In the genomic region with DNA sequence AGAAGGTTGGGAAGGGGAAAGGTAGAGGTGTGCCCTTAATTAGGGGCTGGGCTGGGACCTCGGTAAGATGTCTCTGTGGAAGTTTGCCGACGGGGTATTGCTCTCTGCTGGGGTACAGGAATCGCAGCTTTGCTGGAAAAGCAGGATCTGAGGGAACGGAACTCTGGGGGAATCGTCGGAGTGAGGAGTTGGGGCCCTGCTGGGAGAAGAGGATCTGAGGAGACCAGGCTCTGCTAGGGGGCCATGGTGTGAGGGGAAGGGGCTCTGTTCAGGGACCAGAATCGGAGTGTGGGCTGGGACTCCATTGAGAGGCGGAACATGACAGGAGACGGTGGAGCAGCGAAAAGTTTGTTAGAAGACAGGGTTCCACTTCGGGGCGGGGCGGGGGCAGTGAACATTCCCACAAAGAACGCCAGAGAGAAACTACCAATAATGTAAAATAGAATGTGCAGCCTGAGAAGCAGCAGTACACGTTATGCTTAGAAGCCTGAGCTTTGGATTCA, we compare ENCODE assay signal across 7 cellular contexts. TPM values are rescaled to one million over a fixed set of nuclear protein-coding genes. Genes with fewer than 3 reads are reported as not detected.
DNase-seq lines count a peak whose midpoint lies in the region; ATAC-seq, FAIRE-seq and TF ChIP-seq lines count a peak whose summit lies in the region.

No MANE protein-coding gene starts in this region.

- TF ChIP-seq POLR2A in GM12891 (IDR thresholded peaks at IDR 0.05; ENCODE audit: low read depth, low read length) (no peak), gastrocnemius medialis (IDR thresholded peaks at IDR 0.05) (no peak)

- no peaks in the 10 kb centered on the region for H3K36me3 ChIP-seq in gastrocnemius medialis

- no peak for FAIRE-seq in GM12891 (lab: Jason Lieb, UNC)

- in situ Hi-C loops in astrocyte of the spinal cord (cut with HindIII; ENCODE audit: low sequenced_read_pairs) (no loop called here), gastrocnemius medialis (cut with MboI; ENCODE audit: low sequenced_read_pairs in 4 of 4) (loop anchor here in 1 of 4 donors (25.0 kb wide), 1 partner anchor 166 kb away; the partner anchor contains the start of gene INTS4)

- DNase-seq in GM12891 (ENCODE audit: insufficient read length, low spot score) (peak; percentile 11), OCI-M1 (lab: John Stamatoyannopoulos, UW) (peak; percentile 86), astrocyte of the spinal cord (ENCODE audit: low read depth, low spot score) (peak; percentile 47), gastrocnemius medialis (peak in 1 of 2 donors; percentile 26), 8988T (no peak)

- TF ChIP-seq CTCF in astrocyte of the spinal cord (IDR thresholded peaks at IDR 0.05; ENCODE audit: low read depth, low read length) (no peak), gastrocnemius medialis (IDR thresholded peaks at IDR 0.05 in 4 of 5, conservative IDR thresholded peaks at IDR 0.05 in 1 of 5) (no peak)

- peak; percentile 23 to 25 for ATAC-seq in gastrocnemius medialis
- no peak for ATAC-seq in HG03159 (IDR thresholded peaks at IDR 0.05; ENCODE audit: unreplicated experiment)

- H3K4me1 ChIP-seq in gastrocnemius medialis = peaks cover 47 to 48% of the 10 kb centered on the region in 2 donors

- H3K27ac ChIP-seq in gastrocnemius medialis = peak overlapping the region; percentile 98 to 99 (median 99)

- intact Hi-C loops in gastrocnemius medialis (cut with DNase I; ENCODE audit: low total_unique reads) = loop anchor here (1.0 to 2.0 kb wide), 4 partner anchors 173 to 595 kb away; partner anchors contain the start of genes ALG8, CLNS1A, GAB2 and INTS4

- no peaks in the 10 kb centered on the region for H3K27me3 ChIP-seq in gastrocnemius medialis

- H3K9me3 ChIP-seq in gastrocnemius medialis = no peaks in the 10 kb centered on the region

- H3K4me3 ChIP-seq in astrocyte of the spinal cord (ENCODE audit: low read depth, low read length) (peak overlapping the region; percentile 99), iPS-11a (ENCODE audit: low read depth, low read length) (peak overlapping the region; percentile 85), gastrocnemius medialis (peak overlapping the region; percentile 92 to 97 (median 96))

TF ChIP-seq in GM12891, 5 proteins besides CTCF, POLR2A, EP300 and RAD21:
- TF ChIP-seq PAX5 (IDR thresholded peaks at IDR 0.05; ENCODE audit: insufficient read depth, low read length, severe bottlenecking) = no peak
- TF ChIP-seq POU2F2 (IDR thresholded peaks at IDR 0.05; ENCODE audit: low read depth, low read length) = no peak
- no peak for TF ChIP-seq TAF1 (IDR thresholded peaks at IDR 0.05; ENCODE audit: low read depth, low read length)
- TF ChIP-seq POLR2AphosphoS5 (IDR thresholded peaks at IDR 0.05; ENCODE audit: low read depth, low read length) = no peak
- no peak for TF ChIP-seq SPI1 (IDR thresholded peaks at IDR 0.05; ENCODE audit: low read depth, low read length)

RNA-seq across cellular contexts. Expression of gene AAMDC, which starts 0.5 kb away (rescaled TPM):
- polyA plus RNA-seq in GM12891 (2012; ENCODE audit: low read depth, missing spikeins) = 19.0 TPM
- 10 to 100 TPM; 32.4 to 70.3 (median 48.3) TPM for total RNA-seq in gastrocnemius medialis

RNA-seq across cellular contexts. Expression of gene RSF1, which starts 0.9 kb away (rescaled TPM):
- 20.4 TPM for polyA plus RNA-seq in GM12891 (2012; ENCODE audit: low read depth, missing spikeins)
- 10 to 100 TPM; 17.9 to 48.4 (median 45.7) TPM for total RNA-seq in gastrocnemius medialis
